In the genomic region with DNA sequence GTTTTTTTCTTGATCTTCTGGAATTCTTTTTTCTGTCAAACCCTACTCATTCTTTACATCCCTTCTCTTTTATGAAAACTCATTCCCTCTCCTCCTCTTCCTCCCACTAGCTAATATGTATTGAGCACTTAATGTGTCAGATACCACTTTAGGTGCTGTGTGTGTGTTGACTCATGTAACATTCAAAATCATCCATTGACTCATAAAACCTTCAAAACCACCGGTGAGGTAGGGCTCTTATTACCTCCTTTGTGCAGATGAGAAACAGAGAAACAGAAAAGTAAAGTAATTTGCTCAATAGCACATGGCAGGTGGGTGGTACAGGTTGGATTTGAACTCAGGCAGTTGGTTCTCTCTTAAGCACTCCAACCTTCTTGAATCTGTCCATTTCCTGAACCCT, we compare ENCODE assay signal across 9 cellular contexts.
DNase-seq lines count a peak whose midpoint lies in the region; ATAC-seq, FAIRE-seq and TF ChIP-seq lines count a peak whose summit lies in the region.
"Had no signal": no experiment of that assay in that cellular context is flagged by ENCODE, and none has a peak within 500 bp of the region (broad histone marks: within the 10 kb centered on the region; RNA-seq: fewer than 3 reads in every experiment).

No MANE protein-coding gene starts in this region.

- H3K4me1 Mint-ChIP-seq in CD8-positive, alpha-beta T cell (ENCODE audit: low read depth), result peaks cover 72% of the 10 kb centered on the region

- no peaks in the 10 kb centered on the region for H3K27me3 Mint-ChIP-seq in CD8-positive, alpha-beta T cell (ENCODE audit: low read depth)

- H3K36me3 ChIP-seq in CD8-positive, alpha-beta T cell (ENCODE audit: insufficient read depth, low read length), result no peaks in the 10 kb centered on the region

- DNase-seq in CD8-positive, alpha-beta T cell, result no peak
- no peak for DNase-seq in GM18507 (ENCODE audit: extremely low spot score, insufficient read length, low read depth)
- DNase-seq in RPMI7951 (ENCODE audit: low read depth), result peak; percentile 15
- peak; percentile 52 for DNase-seq in kidney glomerular epithelial cell (lab: John Stamatoyannopoulos, UW)
- DNase-seq in DMS114 treated with DMSO at 0.1 percent for 48 hours (lab: John Stamatoyannopoulos, UW; ENCODE audit: unreplicated experiment), result no peak
- no peak for DNase-seq in NAMALWA (ENCODE audit: low spot score)
- DNase-seq in HuH-7 (ENCODE audit: low spot score), result no peak
- DNase-seq: stimulated activated naive CD4-positive, alpha-beta T cell had no signal

- H3K4me1 ChIP-seq in CD8-positive, alpha-beta T cell (ENCODE audit: insufficient read depth, low read length), result peaks cover 17% of the 10 kb centered on the region

- H3K9me3 Mint-ChIP-seq in CD8-positive, alpha-beta T cell, result no peaks in the 10 kb centered on the region

- peak; percentile 73 for FAIRE-seq in GM18507 (lab: Jason Lieb, UNC)

- intact Hi-C loops in CD8-positive, alpha-beta T cell (cut with DNase I, micrococcal nuclease), result no loop called here

- no peak for TF ChIP-seq CTCF in CD8-positive, alpha-beta T cell (IDR thresholded peaks at IDR 0.05)

- H3K9me3 ChIP-seq in CD8-positive, alpha-beta T cell (ENCODE audit: low read length), result no peaks in the 10 kb centered on the region

- POLR2A ChIA-PET in CD8-positive, alpha-beta T cell (lab: Charles Lee), result no interaction called here

- no peak overlapping the region for H3K4me3 ChIP-seq in CD8-positive, alpha-beta T cell (ENCODE audit: low read depth, low read length)

- H3K27me3 ChIP-seq in CD8-positive, alpha-beta T cell (ENCODE audit: insufficient read depth, low read length), result no peaks in the 10 kb centered on the region

- no peak for ATAC-seq in CD8-positive, alpha-beta T cell
- no peak for ATAC-seq in GM19324 (IDR thresholded peaks at IDR 0.05; ENCODE audit: low FRiP score, unreplicated experiment)

- H3K4me3 Mint-ChIP-seq in CD8-positive, alpha-beta T cell, result no peak overlapping the region

- CTCF ChIA-PET in CD8-positive, alpha-beta T cell (lab: Charles Lee), result no interaction called here

- H3K27ac ChIP-seq in CD8-positive, alpha-beta T cell (ENCODE audit: low read depth, low read length), result no peak overlapping the region

- H3K36me3 Mint-ChIP-seq in CD8-positive, alpha-beta T cell, result peaks cover 54% of the 10 kb centered on the region

- peak overlapping the region; percentile 4 for H3K27ac Mint-ChIP-seq in CD8-positive, alpha-beta T cell

Comparison
In these comparisons a context has a peak if more than half of its experiments do, and no peak if none do; other contexts are left out.
1. DNase-seq: peak in RPMI7951 (single experiment) and kidney glomerular epithelial cell (single experiment); none in CD8-positive, alpha-beta T cell (0 of 7), GM18507 (single experiment), DMS114 treated with DMSO at 0.1 percent for 48 hours (single experiment), NAMALWA (single experiment) and HuH-7 (single experiment).